Comparison of ENCODE assay signal across 21 cellular contexts in the genomic region with DNA sequence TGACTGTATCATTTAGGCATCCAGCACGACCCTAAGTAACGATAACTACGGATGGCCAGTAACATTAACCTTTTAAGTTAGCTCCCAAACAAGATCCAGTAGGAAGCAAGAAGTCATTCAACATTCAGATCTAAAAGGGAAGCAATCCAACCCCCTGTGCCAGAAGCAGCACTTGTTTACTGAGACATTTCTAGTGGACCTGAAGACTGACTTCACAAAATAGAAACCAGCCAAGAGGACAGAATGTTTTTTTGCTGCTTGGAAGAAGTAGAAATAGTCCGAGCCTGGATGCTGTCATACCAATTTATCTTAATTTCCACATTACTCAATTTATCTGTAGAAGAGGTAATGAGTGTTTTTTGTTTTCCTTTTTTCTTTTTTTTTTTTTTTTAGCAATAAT.
DNase-seq lines count a peak whose midpoint lies in the region; FAIRE-seq and TF ChIP-seq lines count a peak whose summit lies in the region.
"Had no signal": no experiment of that assay in that cellular context is flagged by ENCODE, and none has a peak within 500 bp of the region (broad histone marks: within the 10 kb centered on the region; RNA-seq: fewer than 3 reads in every experiment).

No MANE protein-coding gene starts in this region.

- H3K36me3 ChIP-seq in Loucy (ENCODE audit: insufficient read depth, low read length) (no peaks in the 10 kb centered on the region), testis (ENCODE audit: low read depth, missing control alignments) (no peaks in the 10 kb centered on the region), spleen (no peaks in the 10 kb centered on the region)
- H3K36me3 ChIP-seq: BLaER1, SJCRH30 had no signal

- no peak overlapping the region for H3K4me2 ChIP-seq in Loucy (ENCODE audit: low read depth, low read length, poor library complexity, severe bottlenecking)
- H3K4me2 ChIP-seq: BLaER1 had no signal

- H3K4me3 ChIP-seq in Loucy (ENCODE audit: low read length, poor library complexity, severe bottlenecking) (no peak overlapping the region), testis (no peak overlapping the region), spleen (no peak overlapping the region)
- H3K4me3 ChIP-seq: BLaER1, K562, SJCRH30 had no signal

- FAIRE-seq in colon (lab: Jason Lieb, UNC), result peak; percentile 10
- FAIRE-seq: HepG2, K562 had no signal

- no peaks in the 10 kb centered on the region for H3K79me2 ChIP-seq in Loucy (ENCODE audit: insufficient read depth, low read length)

- no peaks in the 10 kb centered on the region for H3F3A ChIP-seq in Loucy (ENCODE audit: low read depth)

- no peaks in the 10 kb centered on the region for H3K4me1 ChIP-seq in Loucy (ENCODE audit: insufficient read depth, low read length, poor library complexity, severe bottlenecking)
- H3K4me1 ChIP-seq in testis, result peaks cover 4% of the 10 kb centered on the region
- no peaks in the 10 kb centered on the region for H3K4me1 ChIP-seq in spleen
- H3K4me1 ChIP-seq: BLaER1, SJCRH30 had no signal

- no peaks in the 10 kb centered on the region for H3K9me2 ChIP-seq in Loucy (replicated peaks; ENCODE audit: low read depth, low read length)

- H3K27ac ChIP-seq in testis, result no peak overlapping the region
- H3K27ac ChIP-seq in spleen, result no peak overlapping the region
- H3K27ac ChIP-seq: BLaER1, SJCRH30 had no signal

- H3K27me3 ChIP-seq in Loucy (ENCODE audit: insufficient read depth, low read length, poor library complexity, severe bottlenecking) (no peaks in the 10 kb centered on the region), testis (no peaks in the 10 kb centered on the region), spleen (replicated peaks in 1 of 7) (no peaks in the 10 kb centered on the region)
- H3K27me3 ChIP-seq: BLaER1 had no signal

- H4K20me1 ChIP-seq in Loucy (ENCODE audit: insufficient read depth, low read length, poor library complexity, severe bottlenecking), result no peaks in the 10 kb centered on the region
- H4K20me1 ChIP-seq: BLaER1 had no signal

- TF ChIP-seq CTCF in Loucy (conservative IDR thresholded peaks at IDR 0.05; ENCODE audit: low read length) (no peak), testis (IDR thresholded peaks at IDR 0.05) (no peak), spleen (IDR thresholded peaks at IDR 0.05 in 8 of 11, conservative IDR thresholded peaks at IDR 0.05 in 3 of 11) (no peak)

- H3K9me3 ChIP-seq in Loucy (ENCODE audit: insufficient read depth, low read depth, low read length) (no peaks in the 10 kb centered on the region), testis (no peaks in the 10 kb centered on the region), spleen (no peaks in the 10 kb centered on the region)
- H3K9me3 ChIP-seq: BLaER1, SJCRH30 had no signal

- no peak for TF ChIP-seq POLR2A in testis (IDR thresholded peaks at IDR 0.05)
- TF ChIP-seq POLR2A in spleen (IDR thresholded peaks at IDR 0.05), result no peak

- intact Hi-C loops in testis (cut with DNase I; ENCODE audit: low total_unique reads), result no loop called here
- intact Hi-C loops in spleen (cut with DNase I; ENCODE audit: low total_unique reads), result no loop called here

- H2AFZ ChIP-seq in Loucy (ENCODE audit: low read length), result peak overlapping the region; percentile 23; the same call in 1 of the 2 replicates

- peak; percentile 19 for DNase-seq in midbrain (lab: John Stamatoyannopoulos, UW)
- peak; percentile 54 for DNase-seq in testis
- no peak for DNase-seq in spleen
- DNase-seq in effector CD8-positive, alpha-beta T cell (lab: John Stamatoyannopoulos, UW), result no peak
- no peak for DNase-seq in GF-D8 (lab: John Stamatoyannopoulos, UW)
- DNase-seq in NCI-H82 (lab: John Stamatoyannopoulos, UW), result no peak
- DNase-seq: CD4-positive, alpha-beta T cell; COR-L47; DMS79; H9; NCI-H1092; NCI-H1436 treated with DMSO at 0.1 percent for 48 hours; NCI-H1930; NCI-H2227 treated with DMSO at 0.1 percent for 48 hours; NCI-H510A; SJCRH30 had no signal

- WGBS in testis, 2 donors, result 49 to 58% methylated on average over 4 of the region's 4 CpGs
- 63 to 84% (median 69%) methylated on average over 4 of the region's 4 CpGs for WGBS in spleen, 5 donors

- no peak overlapping the region for H3K9ac ChIP-seq in Loucy (ENCODE audit: low read depth, low read length, poor library complexity, severe bottlenecking)
- H3K9ac ChIP-seq: BLaER1 had no signal

Comparison
In these comparisons a context has a peak if more than half of its experiments do, and no peak if none do; other contexts are left out.
1. DNase-seq: peak in midbrain (single experiment) and testis (single experiment); none in spleen (single experiment), effector CD8-positive, alpha-beta T cell (single experiment), GF-D8 (single experiment) and NCI-H82 (single experiment).